Comparison of ENCODE assay signal across 11 cellular contexts in the genomic region with DNA sequence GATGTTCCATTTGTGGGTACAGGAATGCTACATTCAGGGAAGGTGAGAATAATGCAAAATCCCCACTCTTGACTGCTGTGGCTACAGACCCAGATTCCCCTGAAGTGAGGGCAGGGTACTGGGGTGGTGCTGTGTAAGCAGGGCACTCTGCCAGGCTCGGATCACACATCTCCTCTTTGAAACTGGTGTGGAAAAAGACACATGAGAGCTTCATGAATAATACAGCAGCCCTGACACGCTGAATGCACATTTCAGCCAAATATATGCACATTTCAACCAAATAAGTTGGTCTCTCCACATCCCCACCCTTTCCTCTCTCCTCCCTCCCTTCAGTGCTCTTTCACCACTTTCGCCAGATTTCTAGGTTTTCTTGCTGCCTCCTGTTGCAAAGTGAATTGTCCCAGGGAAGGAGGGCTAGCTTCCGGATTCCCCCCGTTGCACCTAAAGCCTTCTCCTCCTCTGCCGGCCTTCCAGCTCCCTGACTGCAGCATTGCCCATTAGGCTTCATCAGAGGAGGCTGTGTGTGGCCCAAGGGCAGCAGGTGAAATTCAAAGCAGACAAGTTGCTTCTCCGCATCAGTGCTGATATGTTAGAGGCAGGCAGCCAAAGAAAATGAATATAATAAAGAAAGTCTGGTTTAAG.
DNase-seq lines count a peak whose midpoint lies in the region; ATAC-seq and TF ChIP-seq lines count a peak whose summit lies in the region.
"Had no signal": no experiment of that assay in that cellular context is flagged by ENCODE, and none has a peak within 500 bp of the region (broad histone marks: within the 10 kb centered on the region; RNA-seq: fewer than 3 reads in every experiment).

No MANE protein-coding gene starts in this region.

- H3K4me1 ChIP-seq in CD8-positive, alpha-beta T cell (ENCODE audit: insufficient read depth, low read length) = no peaks in the 10 kb centered on the region
- H3K4me1 ChIP-seq in upper lobe of right lung = no peaks in the 10 kb centered on the region

- H3K27ac ChIP-seq in CD8-positive, alpha-beta T cell (ENCODE audit: low read depth, low read length) = no peak overlapping the region
- H3K27ac ChIP-seq in upper lobe of right lung = no peak overlapping the region

- H3K27me3 Mint-ChIP-seq in nephron (ENCODE audit: low read depth) = no peaks in the 10 kb centered on the region
- peaks cover 19% of the 10 kb centered on the region for H3K27me3 Mint-ChIP-seq in CD8-positive, alpha-beta T cell (ENCODE audit: low read depth)

- peaks cover 51% of the 10 kb centered on the region for H3K4me1 Mint-ChIP-seq in nephron
- peaks cover 4% of the 10 kb centered on the region for H3K4me1 Mint-ChIP-seq in CD8-positive, alpha-beta T cell (ENCODE audit: low read depth)

- H3K36me3 ChIP-seq in CD8-positive, alpha-beta T cell (ENCODE audit: insufficient read depth, low read length) = no peaks in the 10 kb centered on the region
- no peaks in the 10 kb centered on the region for H3K36me3 ChIP-seq in upper lobe of right lung

- ATAC-seq in GM18873 (IDR thresholded peaks at IDR 0.05; ENCODE audit: low FRiP score, unreplicated experiment) (peak; percentile 26), HG02571 (IDR thresholded peaks at IDR 0.05; ENCODE audit: unreplicated experiment) (peak; percentile 42), HG03565 (IDR thresholded peaks at IDR 0.05; ENCODE audit: unreplicated experiment) (peak; percentile 26), upper lobe of right lung (no peak)
- ATAC-seq in CD8-positive, alpha-beta T cell = no peak
- ATAC-seq: left lobe of liver had no signal

- CTCF ChIA-PET in CD8-positive, alpha-beta T cell (lab: Charles Lee) = no interaction called here

- DNase-seq in COLO829 (ENCODE audit: low spot score) = no peak
- no peak for DNase-seq in CD8-positive, alpha-beta T cell
- no peak for DNase-seq in activated CD4-positive, alpha-beta T cell treated with anti-CD3 and anti-CD28 coated beads for 1 hour
- DNase-seq in upper lobe of right lung = no peak
- DNase-seq: KG1 had no signal

- peak overlapping the region; percentile 10 to 43 (median 25) for H3K4me3 Mint-ChIP-seq in nephron
- no peak overlapping the region for H3K4me3 Mint-ChIP-seq in CD8-positive, alpha-beta T cell
- H3K4me3 Mint-ChIP-seq: activated T-helper 1 cell treated with anti-CD3 and anti-CD28 coated beads, Interleukin-12 subunit alpha, Interleukin-12 subunit beta, Interleukin-2, Interleukin-4 antibody, amounts not matched to agents 30 ng/mL and 10 ng/mL and 1 ng/mL, durations not matched to agents 14 hours and 24 hours and 36 hours had no signal

- no peaks in the 10 kb centered on the region for H3K9me3 Mint-ChIP-seq in nephron
- H3K9me3 Mint-ChIP-seq in CD8-positive, alpha-beta T cell = no peaks in the 10 kb centered on the region
- H3K9me3 Mint-ChIP-seq: activated T-helper 1 cell treated with anti-CD3 and anti-CD28 coated beads, Interleukin-12 subunit alpha, Interleukin-12 subunit beta, Interleukin-2, Interleukin-4 antibody, amounts not matched to agents 30 ng/mL and 10 ng/mL and 1 ng/mL, durations not matched to agents 14 hours and 24 hours and 36 hours had no signal

- POLR2A ChIA-PET in CD8-positive, alpha-beta T cell (lab: Charles Lee) = no interaction called here

- no peaks in the 10 kb centered on the region for H3K27me3 ChIP-seq in CD8-positive, alpha-beta T cell (ENCODE audit: insufficient read depth, low read length)
- H3K27me3 ChIP-seq in upper lobe of right lung = no peaks in the 10 kb centered on the region

- no peak overlapping the region for H3K4me3 ChIP-seq in CD8-positive, alpha-beta T cell (ENCODE audit: low read depth, low read length)
- no peak overlapping the region for H3K4me3 ChIP-seq in upper lobe of right lung

- no peak for TF ChIP-seq CTCF in nephron (IDR thresholded peaks at IDR 0.05; ENCODE audit: unreplicated experiment in 3 of 3)
- TF ChIP-seq CTCF in CD8-positive, alpha-beta T cell (IDR thresholded peaks at IDR 0.05) = no peak
- TF ChIP-seq CTCF in upper lobe of right lung (IDR thresholded peaks at IDR 0.05) = no peak

- H3K27ac Mint-ChIP-seq in nephron = peak overlapping the region; percentile 87 to 89 (median 88)
- H3K27ac Mint-ChIP-seq in CD8-positive, alpha-beta T cell = no peak overlapping the region
- H3K27ac Mint-ChIP-seq: activated T-helper 1 cell treated with anti-CD3 and anti-CD28 coated beads, Interleukin-12 subunit alpha, Interleukin-12 subunit beta, Interleukin-2, Interleukin-4 antibody, amounts not matched to agents 30 ng/mL and 10 ng/mL and 1 ng/mL, durations not matched to agents 14 hours and 24 hours and 36 hours had no signal

- intact Hi-C loops in CD8-positive, alpha-beta T cell (cut with DNase I, micrococcal nuclease) = loop anchor here in 1 of 2 experiments (10.0 kb wide), 1 partner anchor 164 kb away; no protein-coding TSS in a partner anchor
- intact Hi-C loops in upper lobe of right lung (cut with DNase I) = loop anchor here (10.0 kb wide), 1 partner anchor 224 kb away; no protein-coding TSS in a partner anchor

- H3K36me3 Mint-ChIP-seq in nephron (ENCODE audit: low read depth) = no peaks in the 10 kb centered on the region
- H3K36me3 Mint-ChIP-seq in CD8-positive, alpha-beta T cell = no peaks in the 10 kb centered on the region

- H3K9me3 ChIP-seq in CD8-positive, alpha-beta T cell (ENCODE audit: low read length) = no peaks in the 10 kb centered on the region
- no peaks in the 10 kb centered on the region for H3K9me3 ChIP-seq in upper lobe of right lung

Comparison
In these comparisons a context has a peak if more than half of its experiments do, and no peak if none do; other contexts are left out.
1. ATAC-seq: peak in GM18873 (single experiment), HG02571 (single experiment) and HG03565 (single experiment); none in CD8-positive, alpha-beta T cell (single experiment) and upper lobe of right lung (single experiment).